ENCODE assay signal across 11 cellular contexts in genomic region chr19:51552996-51553725, GRCh38. TPM values are rescaled to one million over a fixed set of nuclear protein-coding genes. Genes with fewer than 3 reads are reported as not detected.
A peak's percentile ranks its signal among the peaks of the same experiment; 100 is the strongest.
DNase-seq lines count a peak whose midpoint lies in the region; ATAC-seq and TF ChIP-seq lines count a peak whose summit lies in the region.
"Had no signal": no experiment of that assay in that cellular context is flagged by ENCODE, and none has a peak within 500 bp of the region (broad histone marks: within the 10 kb centered on the region; RNA-seq: fewer than 3 reads in every experiment).

No MANE protein-coding gene starts in this region.

- TF ChIP-seq EP300 in SK-N-SH (IDR thresholded peaks at IDR 0.05; ENCODE audit: borderline replicate concordance in 1 of 2, low read depth in 1 of 2, low read length in 1 of 2) (no peak), tibial nerve (IDR thresholded peaks at IDR 0.05) (no peak)

- H3K27ac ChIP-seq in SK-N-SH (ENCODE audit: low read depth in 2 of 2, low read length in 1 of 2): no peak overlapping the region
- no peak overlapping the region for H3K27ac ChIP-seq in colonic mucosa
- no peak overlapping the region for H3K27ac ChIP-seq in tibial nerve
- H3K27ac ChIP-seq: BLaER1 had no signal

- H3K9me3 ChIP-seq in SK-N-SH: no peaks in the 10 kb centered on the region
- no peaks in the 10 kb centered on the region for H3K9me3 ChIP-seq in colonic mucosa
- no peaks in the 10 kb centered on the region for H3K9me3 ChIP-seq in tibial nerve
- H3K9me3 ChIP-seq: BLaER1 had no signal

- ATAC-seq in HG03378 (IDR thresholded peaks at IDR 0.05; ENCODE audit: unreplicated experiment) (no peak), GM19395 (IDR thresholded peaks at IDR 0.05; ENCODE audit: unreplicated experiment) (no peak)
- ATAC-seq: naive thymus-derived CD8-positive, alpha-beta T cell; T-cell had no signal

- POLR2A ChIA-PET in SK-N-SH (lab: Yijun Ruan, JAX): no interaction called here

- no peaks in the 10 kb centered on the region for H3K4me1 ChIP-seq in SK-N-SH (ENCODE audit: control insufficient read depth in 1 of 2, insufficient read depth in 2 of 2, low read depth in 1 of 2, low read length in 1 of 2)
- no peaks in the 10 kb centered on the region for H3K4me1 ChIP-seq in colonic mucosa
- H3K4me1 ChIP-seq in tibial nerve: no peaks in the 10 kb centered on the region

- peaks cover 1% of the 10 kb centered on the region; the same call in 1 of the 2 replicates for H3K27me3 ChIP-seq in SK-N-SH (ENCODE audit: insufficient read depth)
- H3K27me3 ChIP-seq in colonic mucosa: no peaks in the 10 kb centered on the region
- peaks cover 0 to 5% of the 10 kb centered on the region in 2 donors for H3K27me3 ChIP-seq in tibial nerve
- H3K27me3 ChIP-seq: BLaER1 had no signal

- no peaks in the 10 kb centered on the region for H3F3A ChIP-seq in SK-N-SH (replicated peaks; ENCODE audit: insufficient read depth)

- no peaks in the 10 kb centered on the region for H3K36me3 ChIP-seq in SK-N-SH (replicated peaks in 1 of 2; ENCODE audit: control insufficient read depth in 1 of 2, insufficient read depth in 2 of 2, low read length in 1 of 2)
- no peaks in the 10 kb centered on the region for H3K36me3 ChIP-seq in colonic mucosa
- no peaks in the 10 kb centered on the region for H3K36me3 ChIP-seq in tibial nerve
- H3K36me3 ChIP-seq: BLaER1 had no signal

- H3K9ac ChIP-seq in SK-N-SH (no peak overlapping the region), colonic mucosa (ENCODE audit: low read depth in 2 of 2, low read length in 2 of 2) (no peak overlapping the region)
- H3K9ac ChIP-seq: BLaER1 had no signal

- TF ChIP-seq CTCF in SK-N-SH (IDR thresholded peaks at IDR 0.05) (no peak), colonic mucosa (IDR thresholded peaks at IDR 0.05) (no peak), tibial nerve (IDR thresholded peaks at IDR 0.05) (no peak)

- under 1% methylated on average over 12 of the region's 20 CpGs for WGBS in SK-N-SH (ENCODE audit: low lambda C conversion rate)
- WGBS in tibial nerve, 2 donors: 8% methylated on average over 18 to 19 of the region's 20 CpGs

- TF ChIP-seq POLR2A in tibial nerve (IDR thresholded peaks at IDR 0.05): no peak

- H3K9me2 ChIP-seq in SK-N-SH: no peaks in the 10 kb centered on the region

- no peaks in the 10 kb centered on the region for H3K79me2 ChIP-seq in SK-N-SH (ENCODE audit: insufficient read depth)

- H3K4me2 ChIP-seq in SK-N-SH: no peak overlapping the region
- H3K4me2 ChIP-seq: BLaER1 had no signal

- H4K20me1 ChIP-seq in SK-N-SH (ENCODE audit: insufficient read depth): no peaks in the 10 kb centered on the region
- H4K20me1 ChIP-seq: BLaER1 had no signal

- no peak for TF ChIP-seq RAD21 in SK-N-SH (IDR thresholded peaks at IDR 0.05; ENCODE audit: low read length)

- DNase-seq in activated CD4-positive, alpha-beta T cell treated with anti-CD3 and anti-CD28 coated beads for 24 hours (ENCODE audit: low read depth in 2 of 2): peak; percentile 26 to 49
- no peak for DNase-seq in activated CD4-positive, alpha-beta T cell treated with anti-CD3 and anti-CD28 coated beads for 1 hour
- DNase-seq in SK-N-SH: peak; percentile 40
- peak; percentile 63 for DNase-seq in colonic mucosa
- DNase-seq in lung microvascular endothelial cell (ENCODE audit: low read depth in 2 of 2): peak; percentile 67 to 79
- peak; percentile 41 to 54 for DNase-seq in tibial nerve (ENCODE audit: low spot score in 2 of 2)

- H3K4me3 ChIP-seq in SK-N-SH (ENCODE audit: low read depth in 2 of 2, low read length in 1 of 2) (no peak overlapping the region), colonic mucosa (no peak overlapping the region), tibial nerve (no peak overlapping the region)
- H3K4me3 ChIP-seq: BLaER1 had no signal

- no peak overlapping the region for H2AFZ ChIP-seq in SK-N-SH (ENCODE audit: low read depth)

- intact Hi-C loops in colonic mucosa (cut with DNase I): no loop called here

- CTCF ChIA-PET in SK-N-SH (lab: Yijun Ruan, JAX): interaction anchor here (1.1 kb wide), 1 partner anchor 57 kb away, joined by 3 read pairs; no protein-coding TSS in a partner anchor

TF ChIP-seq in SK-N-SH, 30 proteins besides CTCF, POLR2A, EP300 and RAD21:
- TF ChIP-seq TCF12 (IDR thresholded peaks at IDR 0.05): no peak
- no peak for TF ChIP-seq MEF2A (IDR thresholded peaks at IDR 0.05; ENCODE audit: borderline replicate concordance, low read depth)
- no peak for TF ChIP-seq ZBTB33 (IDR thresholded peaks at IDR 0.05; ENCODE audit: borderline replicate concordance, low read depth)
- no peak for TF ChIP-seq IRF3 (IDR thresholded peaks at IDR 0.05; ENCODE audit: low read depth, low read length)
- TF ChIP-seq GABPA (IDR thresholded peaks at IDR 0.05; ENCODE audit: low read depth): no peak
- no peak for TF ChIP-seq POLR2AphosphoS5 (IDR thresholded peaks at IDR 0.05; ENCODE audit: low read depth, low read length)
- peak; percentile 98 for TF ChIP-seq REST (IDR thresholded peaks at IDR 0.05; ENCODE audit: low read depth, low read length)
- no peak for TF ChIP-seq SIN3A (IDR thresholded peaks at IDR 0.05; ENCODE audit: borderline replicate concordance, low read depth, low read length)

RNA-seq across cellular contexts. Expression of gene ZNF175, which starts 17.9 kb away (rescaled TPM):
- 3.1 and 4.9 TPM in 2 replicates for polyA plus RNA-seq in SK-N-SH (2012; rRNA removed)
- 2.9 and 3.3 TPM in 2 replicates for polyA plus RNA-seq in SK-N-SH (2012; cell fraction: cytosol; rRNA removed)
- polyA plus RNA-seq in SK-N-SH (2012; cell fraction: nucleus; rRNA removed): 13.3 and 14.9 TPM in 2 replicates
- total RNA-seq in colonic mucosa (1 to 10 TPM; 5.7 to 8.1 TPM), lung microvascular endothelial cell (2.4 and 3.4 TPM in 2 replicates), tibial nerve (1 to 10 TPM; 4.3 to 8.5 (median 7.3) TPM)

RNA-seq across cellular contexts. Expression of gene SIGLEC6, which starts 21.7 kb away (rescaled TPM):
- not detected in 2 replicates for polyA plus RNA-seq in SK-N-SH (2012; rRNA removed)
- not detected in 2 replicates for polyA plus RNA-seq in SK-N-SH (2012; cell fraction: cytosol; rRNA removed)
- polyA plus RNA-seq in SK-N-SH (2012; cell fraction: nucleus; rRNA removed): not detected in 2 replicates
- total RNA-seq in colonic mucosa (1 to 10 TPM in 1 of 2 donors, under 1 TPM in 1; 0.98 to 1.9 TPM), lung microvascular endothelial cell (not detected in 2 replicates), tibial nerve (1 to 10 TPM in 1 of 4 donors, under 1 TPM in 3; 0.44 to 1.5 (median 0.59) TPM)
- polyA plus RNA-seq: naive thymus-derived CD8-positive, alpha-beta T cell had no signal

RNA-seq across cellular contexts. Expression of gene SIGLEC12, which starts 51.6 kb away (rescaled TPM):
- polyA plus RNA-seq in SK-N-SH (2012; rRNA removed): not detected in 2 replicates
- not detected in 2 replicates for polyA plus RNA-seq in SK-N-SH (2012; cell fraction: cytosol; rRNA removed)
- polyA plus RNA-seq in SK-N-SH (2012; cell fraction: nucleus; rRNA removed): not detected in 2 replicates
- total RNA-seq in colonic mucosa: under 1 TPM; 0.15 to 0.35 TPM
- total RNA-seq in lung microvascular endothelial cell: not detected in 2 replicates
- under 1 TPM in 1 of 4 donors, not detected in 3; 0.66 TPM for total RNA-seq in tibial nerve
- total RNA-seq: naive thymus-derived CD8-positive, alpha-beta T cell; T-cell had no signal
